Comparison of ENCODE assay signal across 17 cellular contexts in genomic region chrX:144219035-144219434, GRCh38.
DNase-seq lines count a peak whose midpoint lies in the region; ATAC-seq and TF ChIP-seq lines count a peak whose summit lies in the region.
"Had no signal": no experiment of that assay in that cellular context is flagged by ENCODE, and none has a peak within 500 bp of the region (broad histone marks: within the 10 kb centered on the region; RNA-seq: fewer than 3 reads in every experiment).

No MANE protein-coding gene starts in this region.

- WGBS in mammary epithelial cell (ENCODE audit: low coverage, missing lambda C conversion rate), result 26% methylated on average over 4 of the region's 4 CpGs

- no peaks in the 10 kb centered on the region for H4K20me1 ChIP-seq in mammary epithelial cell (ENCODE audit: insufficient read depth, low read length)

- TF ChIP-seq CTCF in mammary epithelial cell (conservative IDR thresholded peaks at IDR 0.05 in 1 of 2, IDR thresholded peaks at IDR 0.05 in 1 of 2; ENCODE audit: extremely low read depth in 1 of 2, insufficient read depth in 1 of 2, low read depth in 1 of 2, low read length in 2 of 2), result peak in 1 of 2 donors; percentile 44

- H2AFZ ChIP-seq in mammary epithelial cell (ENCODE audit: low read depth, low read length), result no peak overlapping the region

- H3K4me1 Mint-ChIP-seq in activated CD4-positive, alpha-beta T cell treated with anti-CD3 and anti-CD28 coated beads, Interleukin-2, amount 10 ng/mL, durations not matched to agents 24 days and 14 days, result no peaks in the 10 kb centered on the region

- BruUV-seq in mammary epithelial cell (replicated peaks; lab: Mats Ljungman, UMichigan), result no TSS peak

- H3K27ac ChIP-seq in mammary epithelial cell (ENCODE audit: insufficient read depth, low read depth, low read length), result no peak overlapping the region
- H3K27ac ChIP-seq: vagina had no signal

- H3K4me1 ChIP-seq in mammary epithelial cell (ENCODE audit: insufficient read depth, low read length), result no peaks in the 10 kb centered on the region
- H3K4me1 ChIP-seq: vagina had no signal

- intact Hi-C loops in mammary epithelial cell (cut with micrococcal nuclease), result loop anchor here (5.0 kb wide), 2 partner anchors 432 to 552 kb away; no protein-coding TSS in a partner anchor
- intact Hi-C loops in activated CD4-positive, alpha-beta T cell treated with anti-CD3 and anti-CD28 coated beads, Interleukin-2, amount 10 ng/mL, durations not matched to agents 24 days and 14 days (cut with micrococcal nuclease), result no loop called here

- no peak overlapping the region for H3K4me2 ChIP-seq in mammary epithelial cell (ENCODE audit: insufficient read depth, low read depth, low read length)

- no peaks in the 10 kb centered on the region for H3K79me2 ChIP-seq in mammary epithelial cell (ENCODE audit: insufficient read depth, low read length)

- no peaks in the 10 kb centered on the region for H3K36me3 ChIP-seq in mammary epithelial cell (ENCODE audit: insufficient read depth, low read length)
- H3K36me3 ChIP-seq: MG63, vagina had no signal

- H3K27me3 ChIP-seq in mammary epithelial cell (ENCODE audit: insufficient read depth, low read length), result no peaks in the 10 kb centered on the region
- H3K27me3 ChIP-seq: MG63, vagina had no signal

- no peaks in the 10 kb centered on the region for H3K27me3 Mint-ChIP-seq in activated CD4-positive, alpha-beta T cell treated with anti-CD3 and anti-CD28 coated beads, Interleukin-2, amount 10 ng/mL, durations not matched to agents 24 days and 14 days
- H3K27me3 Mint-ChIP-seq: activated CD8-positive, alpha-beta T cell treated with anti-CD3 and anti-CD28 coated beads for 36 hours had no signal

- CTCF ChIA-PET in mammary epithelial cell (lab: Charles Lee; ENCODE audit: low non-redundant PET), result no interaction called here

- peak; percentile 45 for TF ChIP-seq RAD21 in Ishikawa (IDR thresholded peaks at IDR 0.05; ENCODE audit: low read depth)

- no peaks in the 10 kb centered on the region for H3K9me3 Mint-ChIP-seq in activated CD4-positive, alpha-beta T cell treated with anti-CD3 and anti-CD28 coated beads, Interleukin-2, amount 10 ng/mL, durations not matched to agents 24 days and 14 days

- H3K36me3 Mint-ChIP-seq in activated CD4-positive, alpha-beta T cell treated with anti-CD3 and anti-CD28 coated beads, Interleukin-2, amount 10 ng/mL, durations not matched to agents 24 days and 14 days (ENCODE audit: low read depth), result no peaks in the 10 kb centered on the region
- H3K36me3 Mint-ChIP-seq: CD8-positive, alpha-beta T cell had no signal

- dilution Hi-C loops in mammary epithelial cell (cut with HindIII; ENCODE audit: low sequenced_read_pairs), result no loop called here

- no peak for TF ChIP-seq EP300 in Ishikawa (IDR thresholded peaks at IDR 0.05; ENCODE audit: borderline replicate concordance)

- in situ Hi-C loops in mammary epithelial cell (cut with MboI; ENCODE audit: low sequenced_read_pairs in 2 of 2), result no loop called here

- no peak overlapping the region for H3K27ac Mint-ChIP-seq in activated CD4-positive, alpha-beta T cell treated with anti-CD3 and anti-CD28 coated beads, Interleukin-2, amount 10 ng/mL, durations not matched to agents 24 days and 14 days
- H3K27ac Mint-ChIP-seq: activated CD8-positive, alpha-beta T cell treated with anti-CD3 and anti-CD28 coated beads for 36 hours; CD8-positive, alpha-beta T cell had no signal

- no peak overlapping the region for H3K9ac ChIP-seq in mammary epithelial cell (ENCODE audit: insufficient read depth, low read length)

- no peak overlapping the region for H3K4me3 Mint-ChIP-seq in activated CD4-positive, alpha-beta T cell treated with anti-CD3 and anti-CD28 coated beads, Interleukin-2, amount 10 ng/mL, durations not matched to agents 24 days and 14 days
- H3K4me3 Mint-ChIP-seq: activated CD8-positive, alpha-beta T cell treated with anti-CD3 and anti-CD28 coated beads for 36 hours; CD8-positive, alpha-beta T cell had no signal

- DNase-seq in DMS53 treated with DMSO at 0.1 percent for 48 hours (lab: John Stamatoyannopoulos, UW; ENCODE audit: unreplicated experiment) (peak; percentile 37), mammary epithelial cell (peak; percentile 10), myocyte (ENCODE audit: low read depth) (peak; percentile 0)
- no peak for DNase-seq in activated CD4-positive, alpha-beta T cell treated with anti-CD3 and anti-CD28 coated beads, Interleukin-2, amount 10 ng/mL, durations not matched to agents 24 days and 14 days
- no peak for DNase-seq in central memory CD4-positive, alpha-beta T cell
- DNase-seq: activated CD8-positive, alpha-beta T cell treated with anti-CD3 and anti-CD28 coated beads for 36 hours; aorta; CD8-positive, alpha-beta T cell; dermis blood vessel endothelial cell; mesenchymal stem cell; MG63; NCI-H2227 treated with DMSO at 0.1 percent for 48 hours; nucleus accumbens; stimulated activated naive CD4-positive, alpha-beta T cell treated with Interleukin-2 at 50 U/mL for 16 hours had no signal

- H3K4me3 ChIP-seq in mammary epithelial cell (replicated peaks in 1 of 3; ENCODE audit: insufficient read depth in 1 of 3, low read depth in 2 of 3, low read length in 3 of 3), result no peak overlapping the region
- H3K4me3 ChIP-seq: MG63, vagina had no signal

- no peak for ATAC-seq in HG03469 (IDR thresholded peaks at IDR 0.05; ENCODE audit: unreplicated experiment)
- ATAC-seq: activated CD8-positive, alpha-beta T cell treated with anti-CD3 and anti-CD28 coated beads for 36 hours; CD8-positive, alpha-beta T cell had no signal

- H3K9me3 ChIP-seq in mammary epithelial cell (replicated peaks; ENCODE audit: insufficient read depth, low read length), result no peaks in the 10 kb centered on the region
- H3K9me3 ChIP-seq: MG63, vagina had no signal

TF ChIP-seq in Ishikawa, 13 proteins besides CTCF, POLR2A, EP300 and RAD21:
- TF ChIP-seq EGR1 (IDR thresholded peaks at IDR 0.05), result no peak
- no peak for TF ChIP-seq MAX (IDR thresholded peaks at IDR 0.05)
- TF ChIP-seq USF1 (IDR thresholded peaks at IDR 0.05), result peak; percentile 22; the same call in 1 of the 2 replicates
- no peak for TF ChIP-seq NFIC (IDR thresholded peaks at IDR 0.05)
TF ChIP-seq in Ishikawa: peak in this region for 1.

Comparison
In these comparisons a context has a peak if more than half of its experiments do, and no peak if none do; other contexts are left out.
1. DNase-seq: peak in DMS53 treated with DMSO at 0.1 percent for 48 hours (single experiment), mammary epithelial cell (single experiment) and myocyte (single experiment); none in activated CD4-positive, alpha-beta T cell treated with anti-CD3 and anti-CD28 coated beads, Interleukin-2, amount 10 ng/mL, durations not matched to agents 24 days and 14 days (single experiment) and central memory CD4-positive, alpha-beta T cell (single experiment).